8 cellular contexts compared by ENCODE assay signal in the genomic region with DNA sequence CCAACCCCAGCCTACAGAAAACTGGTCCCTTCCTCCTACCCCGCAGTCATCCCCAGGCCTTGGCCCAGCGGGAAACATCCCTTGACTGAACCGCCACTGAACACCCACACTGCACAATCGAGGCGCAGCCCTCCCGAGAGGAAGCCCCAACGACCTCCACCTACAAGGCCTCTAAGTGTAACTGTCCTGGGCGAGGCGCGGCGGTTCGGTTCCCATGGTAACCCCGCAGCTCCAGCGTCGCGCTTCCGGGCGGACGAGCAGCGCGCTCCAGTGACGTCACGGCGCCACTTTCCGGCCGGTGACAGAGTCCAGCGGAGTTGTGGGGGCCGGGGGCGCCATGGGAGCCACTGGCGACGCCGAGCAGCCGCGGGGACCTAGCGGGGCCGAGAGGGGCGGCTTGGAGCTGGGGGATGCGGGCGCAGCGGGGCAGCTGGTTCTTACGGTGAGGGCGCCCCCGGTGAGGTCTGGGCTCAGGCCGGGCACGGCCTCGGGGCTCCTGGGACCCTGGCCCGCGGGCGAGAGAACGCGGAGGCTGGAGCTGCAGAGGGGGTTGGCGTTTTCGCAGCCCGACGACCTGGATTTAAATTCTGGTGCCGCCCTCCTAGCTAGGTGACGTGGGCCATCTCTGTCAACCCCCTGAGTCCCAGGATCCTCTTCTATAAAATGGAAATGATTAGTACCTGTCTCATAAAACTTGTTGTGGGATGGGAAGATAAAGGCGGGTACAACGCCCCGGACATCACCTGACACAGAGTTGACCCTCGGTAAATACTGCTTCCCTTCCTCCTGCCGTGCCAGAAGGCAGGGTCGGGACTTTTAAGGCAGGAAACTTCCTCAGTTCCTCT. TPM values are rescaled to one million over a fixed set of nuclear protein-coding genes. Genes with fewer than 3 reads are reported as not detected.
DNase-seq lines count a peak whose midpoint lies in the region; ATAC-seq and TF ChIP-seq lines count a peak whose summit lies in the region.

A gene with protein sequence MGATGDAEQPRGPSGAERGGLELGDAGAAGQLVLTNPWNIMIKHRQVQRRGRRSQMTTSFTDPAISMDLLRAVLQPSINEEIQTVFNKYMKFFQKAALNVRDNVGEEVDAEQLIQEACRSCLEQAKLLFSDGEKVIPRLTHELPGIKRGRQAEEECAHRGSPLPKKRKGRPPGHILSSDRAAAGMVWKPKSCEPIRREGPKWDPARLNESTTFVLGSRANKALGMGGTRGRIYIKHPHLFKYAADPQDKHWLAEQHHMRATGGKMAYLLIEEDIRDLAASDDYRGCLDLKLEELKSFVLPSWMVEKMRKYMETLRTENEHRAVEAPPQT (plus strand): TSS at position 287 of the 845 bp plus-strand sequence. CDS start 51 bp downstream, at position 338.
A gene (minus strand): TSS at position 216 of the 845 bp plus-strand sequence. CDS start 1,908 bp downstream, outside the sequence.

- H3K9me2 ChIP-seq in OCI-LY1 (ENCODE audit: low read depth, low read length), result no peaks in the 10 kb centered on the region

- ATAC-seq in GM21381 (IDR thresholded peaks at IDR 0.05; ENCODE audit: unreplicated experiment) (peak; percentile 90), mucosa of descending colon (peak; percentile 97)

- H3K27ac Mint-ChIP-seq in Caco-2 (ENCODE audit: unreplicated experiment), result peak within 1 kb of the TSS; percentile 87

- no peaks in the 10 kb centered on the region for H3K27me3 Mint-ChIP-seq in Caco-2 (ENCODE audit: insufficient read depth, unreplicated experiment)

- H3K4me3 ChIP-seq in Caco-2 (ENCODE audit: low read depth, low read length), result peak within 1 kb of the TSS; percentile 81
- H3K4me3 ChIP-seq in OCI-LY1 (ENCODE audit: low read depth, low read length, poor library complexity, severe bottlenecking), result peak within 1 kb of the TSS; percentile 98
- H3K4me3 ChIP-seq in epithelial cell of proximal tubule (ENCODE audit: low read depth, low read length), result peak within 1 kb of the TSS; percentile 93
- H3K4me3 ChIP-seq in mucosa of descending colon, result peak within 1 kb of the TSS; percentile 85

- CTCF ChIA-PET in Caco-2 (lab: Charles Lee), result interaction anchor here (0.5 to 1.3 kb wide), 2 partner anchors 21 to 473 kb away, joined by 3 to 13 read pairs; no protein-coding TSS in a partner anchor

- BruUV-seq in Caco-2 (replicated peaks; lab: Mats Ljungman, UMichigan), result TSS peak; percentile 53

- peaks cover 12% of the 10 kb centered on the region for H3K4me1 Mint-ChIP-seq in Caco-2 (ENCODE audit: low read depth, unreplicated experiment)

- no peaks in the 10 kb centered on the region for H4K20me1 ChIP-seq in OCI-LY1 (ENCODE audit: insufficient read depth, low read length)

- POLR2A ChIA-PET in Caco-2 (lab: Charles Lee), result interaction anchor here (0.6 to 1.3 kb wide), 7 partner anchors 12 to 325 kb away, joined by 3 to 6 read pairs (median 4); a partner anchor contains a TSS

- H2AFZ ChIP-seq in OCI-LY1 (ENCODE audit: low read length), result no peak within 1 kb of the TSS

- peak within 1 kb of the TSS; percentile 96 for H3K9ac ChIP-seq in OCI-LY1 (ENCODE audit: low read length)

- no peaks in the 10 kb centered on the region for H3K9me3 Mint-ChIP-seq in Caco-2 (ENCODE audit: unreplicated experiment)

- H3K36me3 Mint-ChIP-seq in Caco-2 (ENCODE audit: insufficient read depth, unreplicated experiment), result peaks cover 31% of the 10 kb centered on the region

- H3K4me3 Mint-ChIP-seq in Caco-2 (ENCODE audit: unreplicated experiment), result peak within 1 kb of the TSS; percentile 76

- no peaks in the 10 kb centered on the region for H3K79me2 ChIP-seq in OCI-LY1 (ENCODE audit: insufficient read depth, low read length)

- H3K9me3 ChIP-seq in Caco-2 (no peaks in the 10 kb centered on the region), OCI-LY1 (ENCODE audit: low read length) (no peaks in the 10 kb centered on the region), mucosa of descending colon (no peaks in the 10 kb centered on the region)

- H3K4me2 ChIP-seq in OCI-LY1 (ENCODE audit: low read length), result peak within 1 kb of the TSS; percentile 89

- H3F3A ChIP-seq in OCI-LY1 (ENCODE audit: insufficient read depth, low read length), result no peaks in the 10 kb centered on the region

- intact Hi-C loops in Caco-2 (cut with micrococcal nuclease; ENCODE audit: unreplicated experiment) (loop anchor here (1.0 kb wide), 1 partner anchor 20 kb away; a partner anchor contains a TSS), mucosa of descending colon (cut with DNase I, micrococcal nuclease) (no loop called here)

- DNase-seq in Caco-2, result peak; percentile 97 to 99
- peak; percentile 84 for DNase-seq in HuH-7 (ENCODE audit: low spot score)
- DNase-seq in activated T-cell treated with anti-CD3 and anti-CD28 coated beads for 4 hours, result peak; percentile 77
- no peak for DNase-seq in epithelial cell of proximal tubule (ENCODE audit: low read depth)
- peak; percentile 95 to 96 (median 95) for DNase-seq in mucosa of descending colon
- DNase-seq in stimulated activated CD8-positive, alpha-beta memory T cell treated with anti-CD3 and anti-CD28 coated beads, Interleukin-2, amount 100 ng/mL, for 48 hours (ENCODE audit: low read depth in 2 of 2), result peak; percentile 87 to 88

- peak within 1 kb of the TSS; percentile 52 for H3K27ac ChIP-seq in OCI-LY1 (ENCODE audit: low read depth, low read length, poor library complexity, severe bottlenecking)

- H3K36me3 ChIP-seq in Caco-2 (ENCODE audit: control insufficient read depth, insufficient read depth, low read length), result peaks cover 7% of the 10 kb centered on the region; the same call in 1 of the 2 replicates
- H3K36me3 ChIP-seq in OCI-LY1 (ENCODE audit: insufficient read depth, low read length), result peaks cover 31% of the 10 kb centered on the region
- no peaks in the 10 kb centered on the region for H3K36me3 ChIP-seq in mucosa of descending colon (ENCODE audit: low read depth)

- TF ChIP-seq CTCF in Caco-2 (IDR thresholded peaks at IDR 0.05; ENCODE audit: insufficient read depth in 1 of 2, low read depth in 1 of 2, low read length in 1 of 2, severe bottlenecking in 1 of 2, unreplicated experiment in 1 of 2), result no peak
- TF ChIP-seq CTCF in OCI-LY1 (IDR thresholded peaks at IDR 0.05; ENCODE audit: low read length), result peak; percentile 1; the same call in 1 of the 2 replicates
- no peak for TF ChIP-seq CTCF in epithelial cell of proximal tubule (conservative IDR thresholded peaks at IDR 0.05; ENCODE audit: low read depth, low read length)
- TF ChIP-seq CTCF in mucosa of descending colon (IDR thresholded peaks at IDR 0.05), result no peak

- H3K27me3 ChIP-seq in Caco-2 (replicated peaks; ENCODE audit: control insufficient read depth, insufficient read depth, low read length), result no peaks in the 10 kb centered on the region
- no peaks in the 10 kb centered on the region for H3K27me3 ChIP-seq in OCI-LY1 (ENCODE audit: insufficient read depth, low read length)

- H3K4me1 ChIP-seq in Caco-2 (peaks cover 5% of the 10 kb centered on the region), OCI-LY1 (ENCODE audit: insufficient read depth, low read length, severe bottlenecking) (peaks cover 13% of the 10 kb centered on the region), mucosa of descending colon (ENCODE audit: low read depth) (peaks cover 4% of the 10 kb centered on the region)

RNA-seq across cellular contexts. Expression of the first gene that starts in this region (rescaled TPM):
- total RNA-seq in Caco-2 (2022) (89.3 and 105 TPM in 2 replicates), epithelial cell of proximal tubule (23.1 and 34.7 TPM in 2 replicates), mucosa of descending colon (10 to 100 TPM; 32.7 to 59.5 (median 36.3) TPM)

RNA-seq across cellular contexts. Expression of the second gene that starts in this region (rescaled TPM):
- total RNA-seq in Caco-2 (2022) (1.1 and 1.7 TPM in 2 replicates), epithelial cell of proximal tubule (0.43 and 0.69 TPM in 2 replicates), mucosa of descending colon (1 to 10 TPM; 3.2 to 7.9 (median 5.1) TPM)
